In genomic region chr15:79900087-79900486, GRCh38 we compare ENCODE assay signal across 2 cellular contexts.
TF ChIP-seq lines count a peak whose summit lies in the region.

No MANE protein-coding gene starts in this region.

TF ChIP-seq in liver, 16 proteins besides CTCF, POLR2A, EP300 and RAD21:
- TF ChIP-seq FOXA2 (IDR thresholded peaks at IDR 0.05) (no peak), EGR1 (IDR thresholded peaks at IDR 0.05; ENCODE audit: low read depth in 2 of 2) (no peak), JUND (IDR thresholded peaks at IDR 0.05) (no peak), MAX (IDR thresholded peaks at IDR 0.05) (no peak), RXRA (IDR thresholded peaks at IDR 0.05) (no peak)

TF ChIP-seq in HepG2, 621 proteins besides CTCF, POLR2A, EP300 and RAD21:
- TF ChIP-seq ZNF567 (CRISPR knock-in tag; IDR thresholded peaks at IDR 0.05; ENCODE audit: borderline replicate concordance): no peak
- no peak for TF ChIP-seq ZSCAN20 (CRISPR knock-in tag; IDR thresholded peaks at IDR 0.05; ENCODE audit: borderline replicate concordance)
